Comparison of ENCODE assay signal across 8 cellular contexts in genomic region chr2:218395826-218396687, GRCh38. TPM values are rescaled to one million over a fixed set of nuclear protein-coding genes. Genes with fewer than 3 reads are reported as not detected.
A peak's percentile ranks its signal among the peaks of the same experiment; 100 is the strongest.
DNase-seq lines count a peak whose midpoint lies in the region; ATAC-seq, FAIRE-seq and TF ChIP-seq lines count a peak whose summit lies in the region.

No MANE protein-coding gene starts in this region.

- in situ Hi-C loops in HepG2 (cut with HindIII; ENCODE audit: extremely low pct_ligation_motif_present, low pct_unique_long_range_greater_than_20kb), result loop anchor here (5.0 kb wide), 1 partner anchor 104 kb away; the partner anchor contains the start of gene TMBIM1

- peak overlapping the region; percentile 88 to 94 for H3K4me3 Mint-ChIP-seq in CD14-positive monocyte
- H3K4me3 Mint-ChIP-seq in dendritic cell treated with granulocyte-macrophage colony-stimulating factor and Interleukin-4, amounts not matched to agents 40 ng/mL and 50 ng/mL, for 4 days, result peak overlapping the region; percentile 86

- H3K9me3 Mint-ChIP-seq in CD14-positive monocyte, result peaks cover 0 to 5% (median 0%) of the 10 kb centered on the region in 7 donors
- H3K9me3 Mint-ChIP-seq in dendritic cell treated with granulocyte-macrophage colony-stimulating factor and Interleukin-4, amounts not matched to agents 40 ng/mL and 50 ng/mL, for 4 days, result no peaks in the 10 kb centered on the region

- H3K4me1 Mint-ChIP-seq in CD14-positive monocyte, result peaks cover 61% of the 10 kb centered on the region
- peaks cover 66% of the 10 kb centered on the region for H3K4me1 Mint-ChIP-seq in dendritic cell treated with granulocyte-macrophage colony-stimulating factor and Interleukin-4, amounts not matched to agents 40 ng/mL and 50 ng/mL, for 4 days (ENCODE audit: low read depth)

- TF ChIP-seq RAD21 in HepG2 (CRISPR knock-in tag; IDR thresholded peaks at IDR 0.05), result peak; percentile 94

- H3K27ac Mint-ChIP-seq in CD14-positive monocyte, result peak overlapping the region; percentile 97 to 98 (median 97)
- H3K27ac Mint-ChIP-seq in dendritic cell treated with granulocyte-macrophage colony-stimulating factor and Interleukin-4, amounts not matched to agents 40 ng/mL and 50 ng/mL, for 4 days, result peak overlapping the region; percentile 96

- POLR2A ChIA-PET in HepG2 (lab: Yijun Ruan, JAX), result interaction anchor here (0.7 to 2.9 kb wide), 13 partner anchors 9 to 126 kb away, joined by 3 to 37 read pairs (median 4); partner anchors contain the start of genes AAMP, CATIP, PNKD and TMBIM1

- peaks cover 42% of the 10 kb centered on the region for H3K4me1 ChIP-seq in HepG2 (ENCODE audit: insufficient read depth, low read length)

- no TSS peak for BruUV-seq in HepG2 (replicated peaks; lab: Mats Ljungman, UMichigan)

- peak overlapping the region; percentile 99 for H3K27ac ChIP-seq in HepG2 (ENCODE audit: extremely low read length, insufficient read depth, low read length)

- TF ChIP-seq EP300 in HepG2 (IDR thresholded peaks at IDR 0.05; ENCODE audit: low read depth in 2 of 2, low read length in 2 of 2) (peak; percentile 19 to 78; a peak in 3 of 4 replicates), HepG2 (CRISPR knock-in tag; IDR thresholded peaks at IDR 0.05; ENCODE audit: borderline replicate concordance) (peak; percentile 72; the same call in 1 of the 2 replicates)

- CTCF ChIA-PET in HepG2 (lab: Yijun Ruan, JAX; ENCODE audit: low intra/inter-chr PET ratio, low total read pairs), result interaction anchor here (0.8 to 2.8 kb wide), 6 partner anchors 95 to 124 kb away, joined by 3 to 36 read pairs (median 8); partner anchors contain the start of gene TMBIM1

- no peaks in the 10 kb centered on the region for H3K9me3 ChIP-seq in HepG2 (ENCODE audit: low read length)

- TF ChIP-seq POLR2A in HepG2 (IDR thresholded peaks at IDR 0.05; ENCODE audit: insufficient read depth in 1 of 2, low read depth in 2 of 2, low read length in 2 of 2), result peak in 1 of 2 experiments; percentile 23; a peak in 1 of 4 replicates

- H3K27me3 Mint-ChIP-seq in CD14-positive monocyte (ENCODE audit: low read depth in 3 of 3), result peaks cover 0 to 7% (median 0%) of the 10 kb centered on the region in 3 donors
- no peaks in the 10 kb centered on the region for H3K27me3 Mint-ChIP-seq in dendritic cell treated with granulocyte-macrophage colony-stimulating factor and Interleukin-4, amounts not matched to agents 40 ng/mL and 50 ng/mL, for 4 days

- peak overlapping the region; percentile 71 to 97 (median 85) for H3K4me3 ChIP-seq in HepG2 (replicated peaks in 1 of 3; ENCODE audit: insufficient read depth in 1 of 3, low read depth in 2 of 3, low read length in 3 of 3)

- H3K36me3 Mint-ChIP-seq in CD14-positive monocyte, result peaks cover 38 to 45% of the 10 kb centered on the region in 2 donors
- peaks cover 42% of the 10 kb centered on the region for H3K36me3 Mint-ChIP-seq in dendritic cell treated with granulocyte-macrophage colony-stimulating factor and Interleukin-4, amounts not matched to agents 40 ng/mL and 50 ng/mL, for 4 days (ENCODE audit: low read depth)

- H3K79me2 ChIP-seq in HepG2 (ENCODE audit: insufficient read depth, low read length), result peaks cover 26% of the 10 kb centered on the region

- intact Hi-C loops in CD14-positive monocyte (cut with micrococcal nuclease), result loop anchor here (5.0 to 10.0 kb wide), 6 partner anchors 34 to 179 kb away; partner anchors contain the start of genes AAMP (in 2 of the 2), PNKD (in 2 of the 2), ARPC2 (in 1 of the 2) and CATIP (in 1 of the 2)
- intact Hi-C loops in dendritic cell treated with granulocyte-macrophage colony-stimulating factor and Interleukin-4, amounts not matched to agents 40 ng/mL and 50 ng/mL, for 4 days (cut with micrococcal nuclease), result loop anchor here (1.0 to 2.0 kb wide), 3 partner anchors 10 to 103 kb away; partner anchors contain the start of gene TMBIM1
- intact Hi-C loops in HepG2 (cut with micrococcal nuclease; ENCODE audit: unreplicated experiment), result loop anchor here (1.0 to 10.0 kb wide), 7 partner anchors 40 to 211 kb away; partner anchors contain the start of genes CATIP, CNOT9, TMBIM1 and USP37

- peak; percentile 79 for FAIRE-seq in HepG2 (lab: Jason Lieb, UNC)

- peak overlapping the region; percentile 98 for H3K4me2 ChIP-seq in HepG2 (ENCODE audit: low read depth, low read length)

- H3K9ac ChIP-seq in HepG2 (ENCODE audit: insufficient read depth, low read depth, low read length), result peak overlapping the region; percentile 97

- H2AFZ ChIP-seq in HepG2 (ENCODE audit: low read length), result no peak overlapping the region

- no peaks in the 10 kb centered on the region; a peak in 1 of 5 replicates for H3K27me3 ChIP-seq in HepG2 (ENCODE audit: control insufficient read depth in 1 of 2, insufficient read depth in 2 of 2, low read length in 2 of 2)

- ATAC-seq in GM19395 (IDR thresholded peaks at IDR 0.05; ENCODE audit: unreplicated experiment), result peak; percentile 45
- peak; percentile 43 for ATAC-seq in HG03558 (IDR thresholded peaks at IDR 0.05; ENCODE audit: extremely low read depth, unreplicated experiment)
- peak; percentile 25 for ATAC-seq in HepG2

- no peaks in the 10 kb centered on the region for H4K20me1 ChIP-seq in HepG2 (ENCODE audit: insufficient read depth, low read length)

- WGBS in HepG2 (ENCODE audit: low lambda C conversion rate), result 4% methylated on average over 47 of the region's 57 CpGs

- peak; percentile 94 for DNase-seq in CD14-positive monocyte (ENCODE audit: low spot score)
- DNase-seq in NCI-H69 (lab: John Stamatoyannopoulos, UW), result peak; percentile 94
- DNase-seq in activated CD4-positive, alpha-beta T cell treated with anti-CD3 and anti-CD28 coated beads, Interleukin-2, amount 50 U/mL, for 24 hours (ENCODE audit: low read depth in 1 of 2, low spot score in 1 of 2), result peak; percentile 80 to 83
- peak; percentile 94 for DNase-seq in HepG2 (ENCODE audit: low spot score)
- peak; percentile 91 for DNase-seq in stimulated activated CD4-positive, alpha-beta T cell treated with anti-CD3 and anti-CD28 coated beads, Interleukin-4, amount 100 ng/mL, for 1 hour

- H3K36me3 ChIP-seq in HepG2 (replicated peaks in 1 of 2; ENCODE audit: control insufficient read depth in 1 of 2, insufficient read depth in 2 of 2, low read length in 2 of 2), result peaks cover 0 to 1% of the 10 kb centered on the region in 2 experiments; a peak in 1 of 5 replicates

- TF ChIP-seq CTCF in CD14-positive monocyte (IDR thresholded peaks at IDR 0.05), result peak; percentile 89
- TF ChIP-seq CTCF in HepG2 (CRISPR knock-in tag; IDR thresholded peaks at IDR 0.05), result peak; percentile 94

RNA-seq across cellular contexts. Expression of gene CTDSP1, which starts 3.6 kb away (rescaled TPM):
- polyA plus RNA-seq in CD14-positive monocyte (10 to 100 TPM; 46.4 to 49.9 TPM), HepG2 (2011; rRNA removed) (268 and 270 TPM in 2 replicates)
- total RNA-seq in HepG2 (2016; rRNA removed; fragmentation: Illumina TruSeq; extraction: Trizol), result 78.5 and 91.0 TPM in 2 replicates
- 61.6 and 62.5 TPM in 2 replicates for total RNA-seq in HepG2 (2016; cell fraction: cytosol; rRNA removed; fragmentation: Illumina TruSeq; extraction: Trizol; ENCODE audit: low read depth)
- total RNA-seq in HepG2 (2016; cell fraction: insoluble cytoplasmic fraction; rRNA removed; fragmentation: Illumina TruSeq; extraction: Trizol), result 72.7 and 92.2 TPM in 2 replicates
- total RNA-seq in HepG2 (2016; cell fraction: membrane; rRNA removed; fragmentation: Illumina TruSeq; extraction: Trizol), result 98.7 and 108 TPM in 2 replicates
- total RNA-seq in HepG2 (2016; cell fraction: nucleus; rRNA removed; fragmentation: Illumina TruSeq; extraction: Trizol), result 63.4 and 77.8 TPM in 2 replicates
- 216 and 257 TPM in 2 replicates for polyA plus RNA-seq in HepG2 (2011; cell fraction: cytosol; rRNA removed)
- 595 and 749 TPM in 2 replicates for polyA plus RNA-seq in HepG2 (2011; cell fraction: nucleus; rRNA removed)
- 72.7 and 87.5 TPM in 2 replicates for polyA plus RNA-seq in HepG2 (2012)
- polyA plus RNA-seq in HepG2 (2016; cell fraction: cytosol; fragmentation: Illumina TruSeq; extraction: Trizol; ENCODE audit: low read depth), result 60.8 and 65.7 TPM in 2 replicates
- 106 and 117 TPM in 2 replicates for polyA plus RNA-seq in HepG2 (2016; cell fraction: insoluble cytoplasmic fraction; fragmentation: Illumina TruSeq; extraction: Trizol; ENCODE audit: low read depth)
- polyA plus RNA-seq in HepG2 (2016; cell fraction: membrane; fragmentation: Illumina TruSeq; extraction: Trizol; ENCODE audit: low read depth), result 114 and 123 TPM in 2 replicates
- polyA plus RNA-seq in HepG2 (2016; cell fraction: nucleus; fragmentation: Illumina TruSeq; extraction: Trizol; ENCODE audit: insufficient read depth, low read depth), result 131 and 137 TPM in 2 replicates
- polyA minus RNA-seq in HepG2 (2011; rRNA and poly(A)+ RNA removed; ENCODE audit: low replicate concordance), result 139 and 364 TPM in 2 replicates
- polyA minus RNA-seq in HepG2 (2011; cell fraction: cytosol; rRNA and poly(A)+ RNA removed), result 88.3 and 92.0 TPM in 2 replicates
- 159 and 160 TPM in 2 replicates for polyA minus RNA-seq in HepG2 (2011; cell fraction: nucleus; rRNA and poly(A)+ RNA removed)

RNA-seq across cellular contexts. Expression of gene SLC11A1, which starts 14.0 kb away (rescaled TPM):
- polyA plus RNA-seq in CD14-positive monocyte (100 to 1,000 TPM; 184 to 352 TPM), HepG2 (2011; rRNA removed) (2.3 and 2.5 TPM in 2 replicates)
- 0.21 and 0.33 TPM in 2 replicates for total RNA-seq in HepG2 (2016; rRNA removed; fragmentation: Illumina TruSeq; extraction: Trizol)
- total RNA-seq in HepG2 (2016; cell fraction: cytosol; rRNA removed; fragmentation: Illumina TruSeq; extraction: Trizol; ENCODE audit: low read depth), result 0.26 and 0.51 TPM in 2 replicates
- total RNA-seq in HepG2 (2016; cell fraction: insoluble cytoplasmic fraction; rRNA removed; fragmentation: Illumina TruSeq; extraction: Trizol), result 0.18 and 0.22 TPM in 2 replicates
- 0.31 TPM in 2 replicates for total RNA-seq in HepG2 (2016; cell fraction: membrane; rRNA removed; fragmentation: Illumina TruSeq; extraction: Trizol)
- total RNA-seq in HepG2 (2016; cell fraction: nucleus; rRNA removed; fragmentation: Illumina TruSeq; extraction: Trizol), result 0.19 and 0.71 TPM in 2 replicates
- 1.1 and 1.2 TPM in 2 replicates for polyA plus RNA-seq in HepG2 (2011; cell fraction: cytosol; rRNA removed)
- polyA plus RNA-seq in HepG2 (2011; cell fraction: nucleus; rRNA removed), result 11.6 and 19.0 TPM in 2 replicates
- 1.5 and 3.8 TPM in 2 replicates for polyA plus RNA-seq in HepG2 (2012)
- polyA plus RNA-seq in HepG2 (2016; cell fraction: cytosol; fragmentation: Illumina TruSeq; extraction: Trizol; ENCODE audit: low read depth), result 0.26 and 0.40 TPM in 2 replicates
- 0.09 and 0.23 TPM in 2 replicates for polyA plus RNA-seq in HepG2 (2016; cell fraction: insoluble cytoplasmic fraction; fragmentation: Illumina TruSeq; extraction: Trizol; ENCODE audit: low read depth)
- polyA plus RNA-seq in HepG2 (2016; cell fraction: membrane; fragmentation: Illumina TruSeq; extraction: Trizol; ENCODE audit: low read depth), result 0.26 and 0.42 TPM in 2 replicates
- 0.23 and 0.79 TPM in 2 replicates for polyA plus RNA-seq in HepG2 (2016; cell fraction: nucleus; fragmentation: Illumina TruSeq; extraction: Trizol; ENCODE audit: insufficient read depth, low read depth)
- polyA minus RNA-seq in HepG2 (2011; rRNA and poly(A)+ RNA removed; ENCODE audit: low replicate concordance), result 0.14 and 2.9 TPM in 2 replicates
- 0.35 and 1.5 TPM in 2 replicates for polyA minus RNA-seq in HepG2 (2011; cell fraction: cytosol; rRNA and poly(A)+ RNA removed)
- 3.7 and 5.4 TPM in 2 replicates for polyA minus RNA-seq in HepG2 (2011; cell fraction: nucleus; rRNA and poly(A)+ RNA removed)

RNA-seq across cellular contexts. Expression of gene VIL1, which starts 22.9 kb away (rescaled TPM):
- polyA plus RNA-seq in CD14-positive monocyte, result not detected
- 301 and 337 TPM in 2 replicates for total RNA-seq in HepG2 (2016; rRNA removed; fragmentation: Illumina TruSeq; extraction: Trizol)
- total RNA-seq in HepG2 (2016; cell fraction: cytosol; rRNA removed; fragmentation: Illumina TruSeq; extraction: Trizol; ENCODE audit: low read depth), result 59.0 and 67.7 TPM in 2 replicates
- total RNA-seq in HepG2 (2016; cell fraction: insoluble cytoplasmic fraction; rRNA removed; fragmentation: Illumina TruSeq; extraction: Trizol), result 281 and 313 TPM in 2 replicates
- 183 and 224 TPM in 2 replicates for total RNA-seq in HepG2 (2016; cell fraction: membrane; rRNA removed; fragmentation: Illumina TruSeq; extraction: Trizol)
- total RNA-seq in HepG2 (2016; cell fraction: nucleus; rRNA removed; fragmentation: Illumina TruSeq; extraction: Trizol), result 188 and 190 TPM in 2 replicates
- polyA plus RNA-seq in HepG2 (2011; rRNA removed), result 287 and 352 TPM in 2 replicates
- polyA plus RNA-seq in HepG2 (2011; cell fraction: cytosol; rRNA removed), result 169 and 211 TPM in 2 replicates
- 756 and 778 TPM in 2 replicates for polyA plus RNA-seq in HepG2 (2011; cell fraction: nucleus; rRNA removed)
- polyA plus RNA-seq in HepG2 (2012), result 201 and 249 TPM in 2 replicates
- polyA plus RNA-seq in HepG2 (2016; cell fraction: cytosol; fragmentation: Illumina TruSeq; extraction: Trizol; ENCODE audit: low read depth), result 85.6 and 100 TPM in 2 replicates
- polyA plus RNA-seq in HepG2 (2016; cell fraction: insoluble cytoplasmic fraction; fragmentation: Illumina TruSeq; extraction: Trizol; ENCODE audit: low read depth), result 215 and 265 TPM in 2 replicates
- 117 and 144 TPM in 2 replicates for polyA plus RNA-seq in HepG2 (2016; cell fraction: membrane; fragmentation: Illumina TruSeq; extraction: Trizol; ENCODE audit: low read depth)
- polyA plus RNA-seq in HepG2 (2016; cell fraction: nucleus; fragmentation: Illumina TruSeq; extraction: Trizol; ENCODE audit: insufficient read depth, low read depth), result 336 and 399 TPM in 2 replicates
- polyA minus RNA-seq in HepG2 (2011; rRNA and poly(A)+ RNA removed; ENCODE audit: low replicate concordance), result 0.19 and 699 TPM in 2 replicates
- polyA minus RNA-seq in HepG2 (2011; cell fraction: cytosol; rRNA and poly(A)+ RNA removed), result 138 and 156 TPM in 2 replicates
- polyA minus RNA-seq in HepG2 (2011; cell fraction: nucleus; rRNA and poly(A)+ RNA removed), result 112 and 120 TPM in 2 replicates

RNA-seq across cellular contexts. Expression of gene CATIP, which starts 39.4 kb away (rescaled TPM):
- polyA plus RNA-seq in CD14-positive monocyte (1 to 10 TPM; 2.9 to 5.5 TPM), HepG2 (2011; rRNA removed) (0.07 and 0.09 TPM in 2 replicates)
- total RNA-seq in HepG2 (2016; rRNA removed; fragmentation: Illumina TruSeq; extraction: Trizol), result 0.22 TPM in 1 of 2 replicates, not detected in the other
- total RNA-seq in HepG2 (2016; cell fraction: cytosol; rRNA removed; fragmentation: Illumina TruSeq; extraction: Trizol; ENCODE audit: low read depth), result 0.35 TPM in 1 of 2 replicates, not detected in the other
- 0.15 TPM in 1 of 2 replicates, not detected in the other for total RNA-seq in HepG2 (2016; cell fraction: insoluble cytoplasmic fraction; rRNA removed; fragmentation: Illumina TruSeq; extraction: Trizol)
- total RNA-seq in HepG2 (2016; cell fraction: membrane; rRNA removed; fragmentation: Illumina TruSeq; extraction: Trizol), result 0.38 and 0.49 TPM in 2 replicates
- total RNA-seq in HepG2 (2016; cell fraction: nucleus; rRNA removed; fragmentation: Illumina TruSeq; extraction: Trizol), result not detected in 2 replicates
- polyA plus RNA-seq in HepG2 (2011; cell fraction: cytosol; rRNA removed), result 0.09 and 0.15 TPM in 2 replicates
- 0.48 and 0.87 TPM in 2 replicates for polyA plus RNA-seq in HepG2 (2011; cell fraction: nucleus; rRNA removed)
- polyA plus RNA-seq in HepG2 (2012), result 0.15 TPM in 1 of 2 replicates, not detected in the other
- not detected in 2 replicates for polyA plus RNA-seq in HepG2 (2016; cell fraction: cytosol; fragmentation: Illumina TruSeq; extraction: Trizol; ENCODE audit: low read depth)
- not detected in 2 replicates for polyA plus RNA-seq in HepG2 (2016; cell fraction: insoluble cytoplasmic fraction; fragmentation: Illumina TruSeq; extraction: Trizol; ENCODE audit: low read depth)
- not detected in 2 replicates for polyA plus RNA-seq in HepG2 (2016; cell fraction: membrane; fragmentation: Illumina TruSeq; extraction: Trizol; ENCODE audit: low read depth)
- not detected in 2 replicates for polyA plus RNA-seq in HepG2 (2016; cell fraction: nucleus; fragmentation: Illumina TruSeq; extraction: Trizol; ENCODE audit: insufficient read depth, low read depth)
- 0.36 TPM in 1 of 2 replicates, not detected in the other for polyA minus RNA-seq in HepG2 (2011; rRNA and poly(A)+ RNA removed; ENCODE audit: low replicate concordance)
- polyA minus RNA-seq in HepG2 (2011; cell fraction: cytosol; rRNA and poly(A)+ RNA removed), result not detected in 2 replicates
- polyA minus RNA-seq in HepG2 (2011; cell fraction: nucleus; rRNA and poly(A)+ RNA removed), result 1.4 TPM in 1 of 2 replicates, not detected in the other

Comparison
In these comparisons a context has a peak if more than half of its experiments do, and no peak if none do; other contexts are left out.
1. Peak in every context shown above with its lines: DNase-seq, ATAC-seq, H3K4me3 ChIP-seq and H3K27ac ChIP-seq.
2. RNA of gene SLC11A1, which starts 14.0 kb away (polyA plus RNA-seq): 184 to 352 TPM in CD14-positive monocyte; 0.09 to 19.0 TPM in HepG2; every median in the first group is over 4 times any median in the second.
3. RNA of gene VIL1, which starts 22.9 kb away (polyA plus RNA-seq): 85.6 to 778 TPM in HepG2; not detected in CD14-positive monocyte; every median in the first group is over 10 times any median in the second.